In genomic region chr12:50057000-50057841, GRCh38 we compare ENCODE assay signal across 1 cellular context.
TF ChIP-seq lines count a peak whose summit lies in the region.

Gene ASIC1 (plus strand): TSS chr12:50057596. CDS start chr12:50058767, 1,171 bp downstream.

TF ChIP-seq in HepG2, 621 proteins besides CTCF, POLR2A, EP300 and RAD21 (continued from another document and continues in another):
- no peak for TF ChIP-seq ZBTB40 (IDR thresholded peaks at IDR 0.05)
- TF ChIP-seq ZBTB40 (CRISPR knock-in tag; IDR thresholded peaks at IDR 0.05), result peak; percentile 16; the same call in 1 of the 2 replicates
- no peak; the same call in 1 of the 2 replicates for TF ChIP-seq ATF7-NPFF (CRISPR knock-in tag; IDR thresholded peaks at IDR 0.05; ENCODE audit: low read depth)
- TF ChIP-seq SMAD9 (CRISPR knock-in tag; IDR thresholded peaks at IDR 0.05), result no peak
- TF ChIP-seq BCL3 (CRISPR knock-in tag; IDR thresholded peaks at IDR 0.05), result no peak
- no peak for TF ChIP-seq TFAP4 (IDR thresholded peaks at IDR 0.05; ENCODE audit: borderline replicate concordance, low read depth)
- 0 out of 2 replicates have a peak, but pooled peaks have one; percentile 17 for TF ChIP-seq NR2C2 (CRISPR knock-in tag; IDR thresholded peaks at IDR 0.05; ENCODE audit: borderline replicate concordance)
- 0 out of 2 replicates have a peak, but pooled peaks have one; percentile 53 for TF ChIP-seq ZNF83 (CRISPR knock-in tag; IDR thresholded peaks at IDR 0.05; ENCODE audit: borderline replicate concordance)
- no peak for TF ChIP-seq THYN1 (CRISPR knock-in tag; IDR thresholded peaks at IDR 0.05; ENCODE audit: borderline replicate concordance, low read depth)
- TF ChIP-seq ZFP37 (CRISPR knock-in tag; IDR thresholded peaks at IDR 0.05; ENCODE audit: borderline replicate concordance), result no peak
- 0 out of 2 replicates have a peak, but pooled peaks have one; percentile 24 for TF ChIP-seq ARNT2 (CRISPR knock-in tag; IDR thresholded peaks at IDR 0.05; ENCODE audit: low read depth)
- TF ChIP-seq ZMYM4 (CRISPR knock-in tag; IDR thresholded peaks at IDR 0.05), result peak; percentile 10; the same call in 1 of the 2 replicates
- TF ChIP-seq MTA3 (CRISPR knock-in tag; IDR thresholded peaks at IDR 0.05), result no peak
- no peak for TF ChIP-seq RBM39 (IDR thresholded peaks at IDR 0.05; ENCODE audit: low read depth, low read length, poor library complexity, severe bottlenecking)
- TF ChIP-seq NCOA2 (CRISPR knock-in tag; IDR thresholded peaks at IDR 0.05), result no peak
- TF ChIP-seq FUBP1 (CRISPR knock-in tag; IDR thresholded peaks at IDR 0.05; ENCODE audit: borderline replicate concordance), result no peak
- no peak for TF ChIP-seq NCOR1 (IDR thresholded peaks at IDR 0.05; ENCODE audit: borderline replicate concordance, low read length)
- peak; percentile 67 for TF ChIP-seq HNRNPK (IDR thresholded peaks at IDR 0.05; ENCODE audit: low read depth, low read length, poor library complexity, severe bottlenecking)
- TF ChIP-seq POGK (CRISPR knock-in tag; conservative IDR thresholded peaks at IDR 0.05), result no peak
- TF ChIP-seq SETDB1 (CRISPR knock-in tag; IDR thresholded peaks at IDR 0.05; ENCODE audit: borderline replicate concordance), result no peak
- peak; percentile 88 for TF ChIP-seq ZBTB14 (CRISPR knock-in tag; IDR thresholded peaks at IDR 0.05)
- no peak for TF ChIP-seq ZNF143 (CRISPR knock-in tag; IDR thresholded peaks at IDR 0.05)
- peak; percentile 57 for TF ChIP-seq PATZ1 (CRISPR knock-in tag; IDR thresholded peaks at IDR 0.05)
- TF ChIP-seq KDM2A (CRISPR knock-in tag; IDR thresholded peaks at IDR 0.05; ENCODE audit: borderline replicate concordance, low read depth), result 0 out of 2 replicates have a peak, but pooled peaks have one; percentile 16
- 0 out of 2 replicates have a peak, but pooled peaks have one; percentile 12 for TF ChIP-seq ZSCAN25 (CRISPR knock-in tag; IDR thresholded peaks at IDR 0.05)
- peak; percentile 93 for TF ChIP-seq ZNF142 (CRISPR knock-in tag; IDR thresholded peaks at IDR 0.05)
- no peak for TF ChIP-seq TCF7L2 (IDR thresholded peaks at IDR 0.05; ENCODE audit: low read depth, low read length)
